Comparison of ENCODE assay signal across 8 cellular contexts in genomic region chr1:92994105-92994712, GRCh38. TPM values are rescaled to one million over a fixed set of nuclear protein-coding genes. Genes with fewer than 3 reads are reported as not detected.
A peak's percentile ranks its signal among the peaks of the same experiment; 100 is the strongest.
DNase-seq lines count a peak whose midpoint lies in the region; ATAC-seq and TF ChIP-seq lines count a peak whose summit lies in the region.

No MANE protein-coding gene starts in this region.

- no peaks in the 10 kb centered on the region for H3K27me3 ChIP-seq in Karpas-422 (ENCODE audit: low read length)
- no peaks in the 10 kb centered on the region for H3K27me3 ChIP-seq in PC-3 (ENCODE audit: low read length)
- H3K27me3 ChIP-seq in upper lobe of right lung, result no peaks in the 10 kb centered on the region

- H3K27ac Mint-ChIP-seq in activated T-helper 2 cell treated with anti-CD3 and anti-CD28 coated beads, Interferon-gamma antibody, Interleukin-2, Interleukin-4, amounts not matched to agents 10 μg/mL and 5 μg/mL and 100 μg/mL, durations not matched to agents 14 hours and 24 hours and 36 hours, result peak overlapping the region; percentile 14

- POLR2A ChIA-PET in PC-3 (lab: Charles Lee; ENCODE audit: unreplicated experiment), result no interaction called here

- H3K4me3 ChIP-seq in Karpas-422 (ENCODE audit: low read length), result no peak overlapping the region
- no peak overlapping the region for H3K4me3 ChIP-seq in PC-3 (ENCODE audit: low read length)
- no peak overlapping the region for H3K4me3 ChIP-seq in fibroblast of villous mesenchyme (ENCODE audit: low read depth, low read length)
- H3K4me3 ChIP-seq in upper lobe of right lung, result no peak overlapping the region

- peaks cover 16% of the 10 kb centered on the region for H3K36me3 Mint-ChIP-seq in activated T-helper 2 cell treated with anti-CD3 and anti-CD28 coated beads, Interferon-gamma antibody, Interleukin-2, Interleukin-4, amounts not matched to agents 10 μg/mL and 5 μg/mL and 100 μg/mL, durations not matched to agents 14 hours and 24 hours and 36 hours (ENCODE audit: low read depth)

- intact Hi-C loops in PC-3 (cut with micrococcal nuclease) (loop anchor here (1.0 to 2.0 kb wide), 5 partner anchors 26 to 135 kb away; no protein-coding TSS in a partner anchor), upper lobe of right lung (cut with DNase I) (loop anchor here (10.0 kb wide), 1 partner anchor 139 kb away; no protein-coding TSS in a partner anchor)
- intact Hi-C loops in activated T-helper 2 cell treated with anti-CD3 and anti-CD28 coated beads, Interferon-gamma antibody, Interleukin-2, Interleukin-4, amounts not matched to agents 10 μg/mL and 5 μg/mL and 100 μg/mL, durations not matched to agents 14 hours and 24 hours and 36 hours (cut with micrococcal nuclease), result loop anchor here (1.0 kb wide), 4 partner anchors 21 to 135 kb away; no protein-coding TSS in a partner anchor

- H3F3A ChIP-seq in PC-3 (ENCODE audit: low read length, unreplicated experiment), result no peaks in the 10 kb centered on the region

- H3K9me3 ChIP-seq in Karpas-422 (ENCODE audit: low read length) (no peaks in the 10 kb centered on the region), PC-3 (ENCODE audit: low read length) (no peaks in the 10 kb centered on the region), upper lobe of right lung (no peaks in the 10 kb centered on the region)

- H3K9ac ChIP-seq in Karpas-422 (ENCODE audit: low read length) (no peak overlapping the region), PC-3 (ENCODE audit: low read length) (no peak overlapping the region)

- no peaks in the 10 kb centered on the region for H3K9me3 Mint-ChIP-seq in activated T-helper 2 cell treated with anti-CD3 and anti-CD28 coated beads, Interferon-gamma antibody, Interleukin-2, Interleukin-4, amounts not matched to agents 10 μg/mL and 5 μg/mL and 100 μg/mL, durations not matched to agents 14 hours and 24 hours and 36 hours

- H3K4me1 Mint-ChIP-seq in activated T-helper 2 cell treated with anti-CD3 and anti-CD28 coated beads, Interferon-gamma antibody, Interleukin-2, Interleukin-4, amounts not matched to agents 10 μg/mL and 5 μg/mL and 100 μg/mL, durations not matched to agents 14 hours and 24 hours and 36 hours (ENCODE audit: low read depth), result peaks cover 46% of the 10 kb centered on the region

- H3K4me1 ChIP-seq in Karpas-422 (ENCODE audit: low read length), result peaks cover 15% of the 10 kb centered on the region
- peaks cover 26% of the 10 kb centered on the region for H3K4me1 ChIP-seq in PC-3 (ENCODE audit: insufficient read depth, low read length)
- no peaks in the 10 kb centered on the region for H3K4me1 ChIP-seq in upper lobe of right lung

- no peak overlapping the region for H3K4me3 Mint-ChIP-seq in activated T-helper 2 cell treated with anti-CD3 and anti-CD28 coated beads, Interferon-gamma antibody, Interleukin-2, Interleukin-4, amounts not matched to agents 10 μg/mL and 5 μg/mL and 100 μg/mL, durations not matched to agents 14 hours and 24 hours and 36 hours (ENCODE audit: low read depth)

- peak; percentile 91 for TF ChIP-seq CTCF in PC-3 (conservative IDR thresholded peaks at IDR 0.05; ENCODE audit: low read depth, low read length)
- peak; percentile 79 for TF ChIP-seq CTCF in fibroblast of villous mesenchyme (IDR thresholded peaks at IDR 0.05; ENCODE audit: insufficient read depth, low read depth, low read length)
- peak; percentile 90 for TF ChIP-seq CTCF in upper lobe of right lung (IDR thresholded peaks at IDR 0.05)

- ATAC-seq in GM21515 (IDR thresholded peaks at IDR 0.05; ENCODE audit: unreplicated experiment) (peak; percentile 87), PC-3 (peak; percentile 65), upper lobe of right lung (peak; percentile 88)

- DNase-seq in DMS53 (lab: John Stamatoyannopoulos, UW), result peak; percentile 98
- peak; percentile 90 for DNase-seq in Karpas-422
- DNase-seq in PC-3, result peak; percentile 88
- peak; percentile 57 for DNase-seq in activated T-helper 2 cell treated with anti-CD3 and anti-CD28 coated beads, Interferon-gamma antibody, Interleukin-2, Interleukin-4, amounts not matched to agents 10 μg/mL and 5 μg/mL and 100 μg/mL, durations not matched to agents 14 hours and 24 hours and 36 hours (ENCODE audit: low spot score)
- peak; percentile 87 for DNase-seq in fibroblast of villous mesenchyme (ENCODE audit: low read depth)
- peak; percentile 36 for DNase-seq in occipital lobe (lab: John Stamatoyannopoulos, UW)
- no peak for DNase-seq in upper lobe of right lung

- H3K79me2 ChIP-seq in Karpas-422 (ENCODE audit: low read length) (no peaks in the 10 kb centered on the region), PC-3 (ENCODE audit: low read length) (no peaks in the 10 kb centered on the region)

- H3K27me3 Mint-ChIP-seq in activated T-helper 2 cell treated with anti-CD3 and anti-CD28 coated beads, Interferon-gamma antibody, Interleukin-2, Interleukin-4, amounts not matched to agents 10 μg/mL and 5 μg/mL and 100 μg/mL, durations not matched to agents 14 hours and 24 hours and 36 hours (ENCODE audit: low read depth), result no peaks in the 10 kb centered on the region

- no TSS peak for BruUV-seq in PC-3 (replicated peaks; lab: Mats Ljungman, UMichigan)

- H3K9me2 ChIP-seq in Karpas-422 (replicated peaks; ENCODE audit: insufficient read depth, low read length) (no peaks in the 10 kb centered on the region), PC-3 (replicated peaks; ENCODE audit: low read length) (no peaks in the 10 kb centered on the region)

- H4K20me1 ChIP-seq in Karpas-422 (ENCODE audit: insufficient read depth, low read depth, low read length) (no peaks in the 10 kb centered on the region), PC-3 (ENCODE audit: low read length) (no peaks in the 10 kb centered on the region)

- CTCF ChIA-PET in PC-3 (lab: Charles Lee), result interaction anchor here (0.6 to 1.0 kb wide), 2 partner anchors 32 to 135 kb away, joined by 5 to 17 read pairs; no protein-coding TSS in a partner anchor

- H3K4me2 ChIP-seq in Karpas-422 (ENCODE audit: low read depth, low read length, poor library complexity, severe bottlenecking), result no peak overlapping the region
- H3K4me2 ChIP-seq in PC-3 (ENCODE audit: low read length), result no peak overlapping the region

- H2AFZ ChIP-seq in Karpas-422 (ENCODE audit: low read length) (no peak overlapping the region), PC-3 (ENCODE audit: low read length) (no peak overlapping the region)

- H3K36me3 ChIP-seq in Karpas-422 (ENCODE audit: insufficient read depth, low read length), result no peaks in the 10 kb centered on the region
- no peaks in the 10 kb centered on the region for H3K36me3 ChIP-seq in PC-3 (ENCODE audit: low read depth, low read length)
- H3K36me3 ChIP-seq in upper lobe of right lung, result no peaks in the 10 kb centered on the region

- H3K27ac ChIP-seq in Karpas-422 (ENCODE audit: low read length) (no peak overlapping the region), PC-3 (ENCODE audit: low read length) (no peak overlapping the region), upper lobe of right lung (no peak overlapping the region)

RNA-seq across cellular contexts. Expression of gene DIPK1A, which starts 32.9 kb away (rescaled TPM):
- total RNA-seq in Karpas-422 (2014; rRNA removed; shearing (Covaris generic); ENCODE audit: low replicate concordance), result 0.61 and 1.7 TPM in 2 replicates
- total RNA-seq in PC-3 (2014; rRNA removed), result 1.0 and 2.1 TPM in 2 replicates
- total RNA-seq in activated T-helper 2 cell treated with anti-CD3 and anti-CD28 coated beads, Interferon-gamma antibody, Interleukin-2, Interleukin-4, amounts not matched to agents 10 μg/mL and 5 μg/mL and 100 μg/mL, durations not matched to agents 14 hours and 24 hours and 36 hours, result 22.9 and 23.0 TPM in 2 replicates
- total RNA-seq in fibroblast of villous mesenchyme, result 19.0 and 39.3 TPM in 2 replicates
- 26.5 TPM for total RNA-seq in occipital lobe
- total RNA-seq in upper lobe of right lung, result 4.6 TPM
